In the genomic region with DNA sequence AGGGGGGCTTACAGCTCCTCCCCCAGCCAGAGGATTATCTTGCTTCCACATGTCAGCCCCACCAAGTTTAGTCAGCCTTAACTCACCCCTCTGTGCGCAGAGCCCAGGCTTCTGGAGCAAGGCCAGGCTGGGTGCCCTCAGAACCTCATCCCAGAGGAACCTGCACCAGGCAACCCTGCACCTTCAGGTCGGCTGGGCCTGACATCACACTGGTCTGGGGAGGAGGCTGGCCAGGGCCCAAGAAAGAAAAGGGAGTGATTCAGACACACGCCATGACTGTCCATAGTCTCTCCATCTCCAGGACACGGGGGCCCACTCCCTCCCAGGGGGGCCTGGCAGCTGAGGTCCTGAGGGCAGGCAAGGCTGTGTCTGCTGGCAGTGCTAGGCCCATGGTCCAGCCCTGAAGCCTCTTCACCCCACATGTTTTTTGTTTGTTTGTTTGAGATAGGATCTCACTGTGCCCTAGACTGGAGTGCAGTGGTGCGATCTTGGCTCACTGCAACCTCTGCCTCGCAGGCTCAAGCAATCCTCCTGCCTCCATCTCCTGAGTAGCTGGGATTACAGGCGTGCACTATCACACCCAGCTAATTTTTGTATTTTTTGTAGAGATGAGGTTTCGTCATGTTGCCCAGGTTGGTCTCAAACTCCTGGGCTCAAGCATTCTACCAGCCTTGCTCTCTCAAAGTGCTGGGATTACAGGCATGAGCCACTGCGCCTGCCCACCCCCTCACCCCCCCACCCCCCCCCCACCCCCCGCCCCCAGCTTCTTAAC, we compare ENCODE assay signal across 1 cellular context.
TF ChIP-seq lines count a peak whose summit lies in the region.

No MANE protein-coding gene starts in this region.

TF ChIP-seq in HEK293, 187 proteins besides CTCF, POLR2A, EP300 and RAD21 (continued from another document):
- TF ChIP-seq ZNF701 (tag by site-specific recombination; IDR thresholded peaks at IDR 0.05) (no peak), ZNF16 (tag by site-specific recombination; IDR thresholded peaks at IDR 0.05; ENCODE audit: low read depth) (no peak), ZNF157 (tag by site-specific recombination; IDR thresholded peaks at IDR 0.05) (no peak), ZNF777 (tag by site-specific recombination; IDR thresholded peaks at IDR 0.05; ENCODE audit: borderline replicate concordance) (no peak), KLF7 (tag by site-specific recombination; IDR thresholded peaks at IDR 0.05; ENCODE audit: borderline replicate concordance) (no peak), ZNF792 (tag by site-specific recombination; IDR thresholded peaks at IDR 0.05) (no peak), ZNF776 (tag by site-specific recombination; IDR thresholded peaks at IDR 0.05; ENCODE audit: borderline replicate concordance) (no peak), ZNF211 (tag by site-specific recombination; IDR thresholded peaks at IDR 0.05; ENCODE audit: low read depth) (no peak), ZNF302 (tag by site-specific recombination; IDR thresholded peaks at IDR 0.05; ENCODE audit: low read depth) (no peak), ZNF274 (IDR thresholded peaks at IDR 0.05; ENCODE audit: low read length) (no peak), ZNF274 (tag by site-specific recombination; IDR thresholded peaks at IDR 0.05; ENCODE audit: borderline replicate concordance) (no peak), ZNF138 (tag by site-specific recombination; IDR thresholded peaks at IDR 0.05; ENCODE audit: borderline replicate concordance) (no peak), OSR2 (tag by site-specific recombination; IDR thresholded peaks at IDR 0.05) (no peak), ZBTB21 (tag by site-specific recombination; IDR thresholded peaks at IDR 0.05) (no peak), ZNF837 (tag by site-specific recombination; IDR thresholded peaks at IDR 0.05) (no peak), ZNF707 (tag by site-specific recombination; IDR thresholded peaks at IDR 0.05) (no peak), SP3 (tag by site-specific recombination; IDR thresholded peaks at IDR 0.05) (peak; percentile 35; the same call in 1 of the 2 replicates), ZNF843 (tag by site-specific recombination; IDR thresholded peaks at IDR 0.05) (no peak), ZNF596 (tag by site-specific recombination; IDR thresholded peaks at IDR 0.05) (no peak), ZNF654 (tag by site-specific recombination; IDR thresholded peaks at IDR 0.05; ENCODE audit: low read depth) (no peak), BCL11B (tag by site-specific recombination; IDR thresholded peaks at IDR 0.05; ENCODE audit: low read depth) (no peak), ZNF311 (tag by site-specific recombination; IDR thresholded peaks at IDR 0.05; ENCODE audit: borderline replicate concordance) (no peak), ZBTB7A (tag by site-specific recombination; IDR thresholded peaks at IDR 0.05; ENCODE audit: low read depth) (peak; percentile 62; the same call in 1 of the 2 replicates), SALL2 (tag by site-specific recombination; IDR thresholded peaks at IDR 0.05; ENCODE audit: borderline replicate concordance) (no peak), ZNF514 (tag by site-specific recombination; IDR thresholded peaks at IDR 0.05) (no peak), MZF1 (tag by site-specific recombination; IDR thresholded peaks at IDR 0.05; ENCODE audit: borderline replicate concordance) (no peak), ZNF747 (tag by site-specific recombination; IDR thresholded peaks at IDR 0.05) (no peak), ZNF600 (tag by site-specific recombination; IDR thresholded peaks at IDR 0.05) (peak; percentile 51), ZBTB48 (tag by site-specific recombination; IDR thresholded peaks at IDR 0.05) (no peak), ZNF76 (tag by site-specific recombination; IDR thresholded peaks at IDR 0.05; ENCODE audit: borderline replicate concordance, low read depth) (no peak), ZNF23 (tag by site-specific recombination; IDR thresholded peaks at IDR 0.05; ENCODE audit: borderline replicate concordance) (no peak)
- TF ChIP-seq, protein P1, sequence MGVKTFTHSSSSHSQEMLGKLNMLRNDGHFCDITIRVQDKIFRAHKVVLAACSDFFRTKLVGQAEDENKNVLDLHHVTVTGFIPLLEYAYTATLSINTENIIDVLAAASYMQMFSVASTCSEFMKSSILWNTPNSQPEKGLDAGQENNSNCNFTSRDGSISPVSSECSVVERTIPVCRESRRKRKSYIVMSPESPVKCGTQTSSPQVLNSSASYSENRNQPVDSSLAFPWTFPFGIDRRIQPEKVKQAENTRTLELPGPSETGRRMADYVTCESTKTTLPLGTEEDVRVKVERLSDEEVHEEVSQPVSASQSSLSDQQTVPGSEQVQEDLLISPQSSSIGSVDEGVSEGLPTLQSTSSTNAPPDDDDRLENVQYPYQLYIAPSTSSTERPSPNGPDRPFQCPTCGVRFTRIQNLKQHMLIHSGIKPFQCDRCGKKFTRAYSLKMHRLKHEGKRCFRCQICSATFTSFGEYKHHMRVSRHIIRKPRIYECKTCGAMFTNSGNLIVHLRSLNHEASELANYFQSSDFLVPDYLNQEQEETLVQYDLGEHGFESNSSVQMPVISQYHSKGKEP (tag by site-specific recombination; IDR thresholded peaks at IDR 0.05), result no peak
- TF ChIP-seq, protein P2, sequence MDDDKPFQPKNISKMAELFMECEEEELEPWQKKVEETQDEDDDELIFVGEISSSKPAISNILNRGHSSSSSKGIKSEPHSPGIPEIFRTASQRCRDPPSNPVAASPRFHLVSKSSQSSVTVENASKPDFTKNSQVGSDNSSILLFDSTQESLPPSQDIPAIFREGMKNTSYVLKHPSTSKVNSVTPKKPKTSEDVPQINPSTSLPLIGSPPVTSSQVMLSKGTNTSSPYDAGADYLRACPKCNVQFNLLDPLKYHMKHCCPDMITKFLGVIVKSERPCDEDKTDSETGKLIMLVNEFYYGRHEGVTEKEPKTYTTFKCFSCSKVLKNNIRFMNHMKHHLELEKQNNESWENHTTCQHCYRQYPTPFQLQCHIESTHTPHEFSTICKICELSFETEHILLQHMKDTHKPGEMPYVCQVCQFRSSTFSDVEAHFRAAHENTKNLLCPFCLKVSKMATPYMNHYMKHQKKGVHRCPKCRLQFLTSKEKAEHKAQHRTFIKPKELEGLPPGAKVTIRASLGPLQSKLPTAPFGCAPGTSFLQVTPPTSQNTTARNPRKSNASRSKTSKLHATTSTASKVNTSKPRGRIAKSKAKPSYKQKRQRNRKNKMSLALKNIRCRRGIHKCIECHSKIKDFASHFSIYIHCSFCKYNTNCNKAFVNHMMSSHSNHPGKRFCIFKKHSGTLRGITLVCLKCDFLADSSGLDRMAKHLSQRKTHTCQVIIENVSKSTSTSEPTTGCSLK (tag by site-specific recombination; IDR thresholded peaks at IDR 0.05), result no peak
- TF ChIP-seq, protein P3, sequence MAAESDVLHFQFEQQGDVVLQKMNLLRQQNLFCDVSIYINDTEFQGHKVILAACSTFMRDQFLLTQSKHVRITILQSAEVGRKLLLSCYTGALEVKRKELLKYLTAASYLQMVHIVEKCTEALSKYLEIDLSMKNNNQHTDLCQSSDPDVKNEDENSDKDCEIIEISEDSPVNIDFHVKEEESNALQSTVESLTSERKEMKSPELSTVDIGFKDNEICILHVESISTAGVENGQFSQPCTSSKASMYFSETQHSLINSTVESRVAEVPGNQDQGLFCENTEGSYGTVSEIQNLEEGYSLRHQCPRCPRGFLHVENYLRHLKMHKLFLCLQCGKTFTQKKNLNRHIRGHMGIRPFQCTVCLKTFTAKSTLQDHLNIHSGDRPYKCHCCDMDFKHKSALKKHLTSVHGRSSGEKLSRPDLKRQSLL (tag by site-specific recombination; IDR thresholded peaks at IDR 0.05), result peak; percentile 85; the same call in 1 of the 2 replicates
- TF ChIP-seq, protein P4, sequence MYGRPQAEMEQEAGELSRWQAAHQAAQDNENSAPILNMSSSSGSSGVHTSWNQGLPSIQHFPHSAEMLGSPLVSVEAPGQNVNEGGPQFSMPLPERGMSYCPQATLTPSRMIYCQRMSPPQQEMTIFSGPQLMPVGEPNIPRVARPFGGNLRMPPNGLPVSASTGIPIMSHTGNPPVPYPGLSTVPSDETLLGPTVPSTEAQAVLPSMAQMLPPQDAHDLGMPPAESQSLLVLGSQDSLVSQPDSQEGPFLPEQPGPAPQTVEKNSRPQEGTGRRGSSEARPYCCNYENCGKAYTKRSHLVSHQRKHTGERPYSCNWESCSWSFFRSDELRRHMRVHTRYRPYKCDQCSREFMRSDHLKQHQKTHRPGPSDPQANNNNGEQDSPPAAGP (tag by site-specific recombination; IDR thresholded peaks at IDR 0.05), result peak; percentile 86
- TF ChIP-seq, protein P5, sequence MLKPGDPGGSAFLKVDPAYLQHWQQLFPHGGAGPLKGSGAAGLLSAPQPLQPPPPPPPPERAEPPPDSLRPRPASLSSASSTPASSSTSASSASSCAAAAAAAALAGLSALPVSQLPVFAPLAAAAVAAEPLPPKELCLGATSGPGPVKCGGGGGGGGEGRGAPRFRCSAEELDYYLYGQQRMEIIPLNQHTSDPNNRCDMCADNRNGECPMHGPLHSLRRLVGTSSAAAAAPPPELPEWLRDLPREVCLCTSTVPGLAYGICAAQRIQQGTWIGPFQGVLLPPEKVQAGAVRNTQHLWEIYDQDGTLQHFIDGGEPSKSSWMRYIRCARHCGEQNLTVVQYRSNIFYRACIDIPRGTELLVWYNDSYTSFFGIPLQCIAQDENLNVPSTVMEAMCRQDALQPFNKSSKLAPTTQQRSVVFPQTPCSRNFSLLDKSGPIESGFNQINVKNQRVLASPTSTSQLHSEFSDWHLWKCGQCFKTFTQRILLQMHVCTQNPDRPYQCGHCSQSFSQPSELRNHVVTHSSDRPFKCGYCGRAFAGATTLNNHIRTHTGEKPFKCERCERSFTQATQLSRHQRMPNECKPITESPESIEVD (tag by site-specific recombination; IDR thresholded peaks at IDR 0.05), result no peak
TF ChIP-seq in HEK293: peak in this region for 27.
